7 cellular contexts compared by ENCODE assay signal in the genomic region with DNA sequence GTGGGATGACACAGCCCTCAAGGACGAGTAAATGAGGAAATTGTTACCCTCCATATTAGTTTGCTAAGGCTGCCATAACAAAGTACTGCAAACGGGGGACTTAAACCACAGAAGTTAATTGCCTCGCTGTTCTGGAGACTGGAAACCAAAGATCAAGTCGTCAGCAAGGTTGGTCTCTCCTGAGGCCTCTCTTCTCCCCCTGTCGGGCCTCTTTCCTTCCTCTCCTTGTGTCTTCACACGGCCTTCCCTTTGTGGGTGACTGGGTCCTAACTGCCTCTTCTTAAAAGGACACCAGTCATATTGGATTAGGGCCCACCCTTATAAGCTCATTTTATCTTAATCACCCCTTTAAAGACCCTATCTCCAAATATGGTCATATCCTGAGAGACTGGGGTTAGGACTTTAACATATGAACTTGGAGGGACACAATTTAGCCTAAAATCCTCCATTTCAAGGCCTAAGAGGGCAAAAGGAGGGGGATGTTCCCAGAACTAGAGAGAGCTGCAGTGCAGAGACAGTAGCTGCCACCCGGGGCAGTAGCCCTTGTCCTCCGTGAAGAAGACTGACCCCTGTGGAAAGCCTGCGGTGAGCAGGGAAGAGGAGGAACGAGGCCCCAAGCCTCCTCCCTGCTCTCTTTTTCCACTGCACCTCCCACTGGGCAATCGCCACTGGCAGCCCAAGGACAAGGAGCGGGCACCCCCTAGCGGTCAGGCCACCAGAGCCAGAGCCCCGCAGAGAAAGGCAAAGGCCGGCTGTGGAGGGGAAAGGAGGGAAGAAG. TPM values are rescaled to one million over a fixed set of nuclear protein-coding genes. Genes with fewer than 3 reads are reported as not detected.
A peak's percentile ranks its signal among the peaks of the same experiment; 100 is the strongest.
DNase-seq lines count a peak whose midpoint lies in the region; ATAC-seq and TF ChIP-seq lines count a peak whose summit lies in the region.

No MANE protein-coding gene starts in this region.

- TF ChIP-seq CTCF in WI38 (IDR thresholded peaks at IDR 0.05; ENCODE audit: low read depth, low read length) (peak; percentile 91), cardiac fibroblast (IDR thresholded peaks at IDR 0.05; ENCODE audit: low read depth, low read length) (peak; percentile 93), kidney epithelial cell (IDR thresholded peaks at IDR 0.05; ENCODE audit: insufficient read depth, low read length, poor library complexity, severe bottlenecking) (peak; percentile 98)

- no peaks in the 10 kb centered on the region for H3K36me3 ChIP-seq in kidney epithelial cell (ENCODE audit: control insufficient read depth, insufficient read depth, low read length)

- ATAC-seq in GM18502 (IDR thresholded peaks at IDR 0.05; ENCODE audit: poor library complexity, unreplicated experiment), result peak; percentile 95
- ATAC-seq in HG02763 (IDR thresholded peaks at IDR 0.05; ENCODE audit: unreplicated experiment), result peak; percentile 94

- H3K27me3 ChIP-seq in kidney epithelial cell (ENCODE audit: control insufficient read depth, insufficient read depth, low read length), result peaks cover 5% of the 10 kb centered on the region

- DNase-seq in NCI-H1436 treated with DMSO at 0.1 percent for 48 hours (lab: John Stamatoyannopoulos, UW) (peak; percentile 18), cardiac fibroblast (ENCODE audit: low read depth in 2 of 2) (peak; percentile 61 to 70), kidney epithelial cell (ENCODE audit: low read depth) (no peak)
- DNase-seq in stimulated activated CD4-positive, alpha-beta T cell treated with anti-CD3 and anti-CD28 coated beads, Interleukin-2, amount 100 ng/mL, for 24 hours, result peak; percentile 72 to 80

- H3K4me3 ChIP-seq in WI38 (ENCODE audit: low read depth, low read length) (no peak overlapping the region), cardiac fibroblast (replicated peaks in 1 of 2; ENCODE audit: low read depth in 2 of 2, low read length in 2 of 2) (no peak overlapping the region), kidney epithelial cell (ENCODE audit: low read depth, low read length) (no peak overlapping the region)

RNA-seq across cellular contexts. Expression of gene CFAP90, which starts 35.0 kb away (rescaled TPM):
- 0.34 TPM in 1 of 2 replicates, not detected in the other for total RNA-seq in kidney epithelial cell

RNA-seq across cellular contexts. Expression of gene FASTKD3, which starts 52.9 kb away (rescaled TPM):
- 16.2 and 17.0 TPM in 2 replicates for total RNA-seq in kidney epithelial cell

RNA-seq across cellular contexts. Expression of gene MTRR, which starts 53.0 kb away (rescaled TPM):
- total RNA-seq in kidney epithelial cell, result 20.7 and 23.6 TPM in 2 replicates
